Comparison of ENCODE assay signal across 15 cellular contexts in the genomic region with DNA sequence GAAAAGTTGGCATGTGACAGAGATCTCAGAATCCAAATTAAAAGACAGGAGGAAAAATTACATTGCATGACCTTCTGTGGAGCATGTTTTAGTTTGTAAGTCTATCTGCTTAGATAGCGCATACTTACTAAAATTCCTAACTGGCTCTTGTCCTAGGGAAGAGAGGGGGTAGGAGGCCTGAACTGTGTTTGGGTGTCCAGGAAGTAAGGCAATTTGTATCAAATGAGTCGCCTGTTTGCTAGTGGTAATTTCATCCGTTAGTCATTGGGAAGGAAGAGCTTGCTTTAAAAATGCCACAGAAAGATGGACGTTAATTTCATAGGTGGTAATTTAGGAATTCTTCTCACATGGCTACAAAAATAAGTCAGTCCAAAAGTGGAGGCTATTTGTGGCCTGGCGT. TPM values are rescaled to one million over a fixed set of nuclear protein-coding genes. Genes with fewer than 3 reads are reported as not detected.
DNase-seq lines count a peak whose midpoint lies in the region; ATAC-seq and TF ChIP-seq lines count a peak whose summit lies in the region.
"Had no signal": no experiment of that assay in that cellular context is flagged by ENCODE, and none has a peak within 500 bp of the region (broad histone marks: within the 10 kb centered on the region; RNA-seq: fewer than 3 reads in every experiment).

No MANE protein-coding gene starts in this region.

- DNase-seq in Daoy (ENCODE audit: low read depth) (peak; percentile 53), LHCN-M2 (ENCODE audit: low read depth) (peak; percentile 52), chondrocyte (ENCODE audit: low spot score) (no peak), myocyte (ENCODE audit: low read depth) (peak; percentile 19), NCI-H2029 (lab: John Stamatoyannopoulos, UW) (no peak), T1000 (lab: John Stamatoyannopoulos, UW) (no peak), mesendoderm (no peak)
- DNase-seq: activated CD8-positive, alpha-beta memory T cell treated with anti-CD3 and anti-CD28 coated beads, Interleukin-2, amount 10 ng/mL, durations not matched to agents 7 days and 5 days; activated gamma-delta T cell treated with Interleukin-2 at 50 U/mL for 16 hours; CD4-positive, CD25-positive, alpha-beta regulatory T cell; effector memory CD8-positive, alpha-beta T cell; NCI-H1105 treated with DMSO at 0.1 percent for 48 hours; NCI-H345 had no signal

- H3K79me2 ChIP-seq in mesendoderm (ENCODE audit: control insufficient read depth, insufficient read depth, low read length) = no peaks in the 10 kb centered on the region

- H3K4me3 Mint-ChIP-seq in chondrocyte (ENCODE audit: unreplicated experiment) = no peak overlapping the region
- H3K4me3 Mint-ChIP-seq: activated CD8-positive, alpha-beta memory T cell treated with anti-CD3 and anti-CD28 coated beads, Interleukin-2, amount 10 ng/mL, durations not matched to agents 7 days and 5 days; CD4-positive, CD25-positive, alpha-beta regulatory T cell; effector memory CD8-positive, alpha-beta T cell; WTC11 had no signal

- no peak overlapping the region for H3K56ac ChIP-seq in mesendoderm (ENCODE audit: low read length)

- H3K4me1 Mint-ChIP-seq in chondrocyte (ENCODE audit: low read depth) = peaks cover 13% of the 10 kb centered on the region

- no peak overlapping the region for H3K18ac ChIP-seq in mesendoderm (ENCODE audit: low read length)

- no peak for ATAC-seq in HG02885 (IDR thresholded peaks at IDR 0.05; ENCODE audit: poor library complexity, unreplicated experiment)
- ATAC-seq: activated CD8-positive, alpha-beta memory T cell treated with anti-CD3 and anti-CD28 coated beads, Interleukin-2, amount 10 ng/mL, durations not matched to agents 7 days and 5 days; effector memory CD8-positive, alpha-beta T cell; WTC11 had no signal

- peak overlapping the region; percentile 1 for H3K27ac Mint-ChIP-seq in chondrocyte (ENCODE audit: unreplicated experiment)
- H3K27ac Mint-ChIP-seq: activated CD8-positive, alpha-beta memory T cell treated with anti-CD3 and anti-CD28 coated beads, Interleukin-2, amount 10 ng/mL, durations not matched to agents 7 days and 5 days; effector memory CD8-positive, alpha-beta T cell; WTC11 had no signal

- H3K9ac ChIP-seq in mesendoderm (ENCODE audit: low read length) = no peak overlapping the region

- H3K9me3 Mint-ChIP-seq in chondrocyte (ENCODE audit: low read depth) = peaks cover 5% of the 10 kb centered on the region
- H3K9me3 Mint-ChIP-seq: effector memory CD8-positive, alpha-beta T cell had no signal

- H2BK15ac ChIP-seq in mesendoderm (replicated peaks; ENCODE audit: low read depth) = no peak overlapping the region

- no peak overlapping the region for H3K4me3 ChIP-seq in mesendoderm (ENCODE audit: low read length)

- no peaks in the 10 kb centered on the region for H3K27me3 ChIP-seq in mesendoderm (ENCODE audit: insufficient read depth, low read length, poor library complexity)

- no peak for TF ChIP-seq CTCF in chondrocyte (IDR thresholded peaks at IDR 0.05)

- peaks cover 2% of the 10 kb centered on the region for H3K36me3 Mint-ChIP-seq in chondrocyte (ENCODE audit: low read depth)

- no peak overlapping the region for H3K27ac ChIP-seq in mesendoderm (ENCODE audit: low read depth, low read length)

- no peak overlapping the region for H4K5ac ChIP-seq in mesendoderm (ENCODE audit: low read length)

- H3K23ac ChIP-seq in mesendoderm (ENCODE audit: low read length) = no peak overlapping the region

- peaks cover 2% of the 10 kb centered on the region for H3K27me3 Mint-ChIP-seq in chondrocyte (ENCODE audit: low read depth)
- H3K27me3 Mint-ChIP-seq: activated CD8-positive, alpha-beta memory T cell treated with anti-CD3 and anti-CD28 coated beads, Interleukin-2, amount 10 ng/mL, durations not matched to agents 7 days and 5 days; CD4-positive, CD25-positive, alpha-beta regulatory T cell had no signal

- WGBS in mesendoderm (ENCODE audit: extremely low coverage, insufficient coverage, low lambda C conversion rate) = no CpG with 5 or more reads among the region's 5 CpGs

- H3K79me1 ChIP-seq in mesendoderm (ENCODE audit: low read length) = peaks cover 2% of the 10 kb centered on the region

- H2BK5ac ChIP-seq in mesendoderm (ENCODE audit: low read length) = no peak overlapping the region

- H3K36me3 ChIP-seq in mesendoderm (ENCODE audit: control insufficient read depth, insufficient read depth, low read length) = no peaks in the 10 kb centered on the region

- no peaks in the 10 kb centered on the region for H3K4me1 ChIP-seq in mesendoderm (ENCODE audit: control insufficient read depth, low read depth, low read length)

- H2AK5ac ChIP-seq in mesendoderm (ENCODE audit: low read length) = no peak overlapping the region

- no peak overlapping the region for H4K8ac ChIP-seq in mesendoderm (ENCODE audit: low read depth, low read length)

- no peak overlapping the region for H3K4ac ChIP-seq in mesendoderm (ENCODE audit: low read depth, low read length)

- H3K4me2 ChIP-seq in mesendoderm (ENCODE audit: low read length) = no peak overlapping the region

- H2BK120ac ChIP-seq in mesendoderm (ENCODE audit: low read depth, low read length) = no peak overlapping the region

RNA-seq across cellular contexts. Expression of a gene that starts 18.5 kb away (rescaled TPM):
- 2.5 and 4.8 TPM in 2 replicates for total RNA-seq in Daoy (2014; rRNA removed; shearing (Covaris generic))
- total RNA-seq in LHCN-M2 (2014; rRNA removed) = 2.9 and 3.2 TPM in 2 replicates
- 1.9 TPM for polyA plus RNA-seq in LHCN-M2 (2012)
- 2.0 to 3.6 TPM (median 2.4 TPM) in 3 replicates for total RNA-seq in chondrocyte
- 3.7 and 4.1 TPM in 2 replicates for total RNA-seq in myocyte
- polyA plus RNA-seq in myocyte (2012) = 1.5 TPM
- 6.8 TPM for polyA plus RNA-seq in mesendoderm (2013, experiment 1 of 2)
- 6.8 TPM for polyA plus RNA-seq in mesendoderm (2013, experiment 2 of 2)

Comparison
In these comparisons a context has a peak if more than half of its experiments do, and no peak if none do; other contexts are left out.
1. DNase-seq: peak in Daoy (single experiment), LHCN-M2 (single experiment) and myocyte (single experiment); none in chondrocyte (single experiment), NCI-H2029 (single experiment), T1000 (single experiment) and mesendoderm (single experiment).